7 cellular contexts compared by ENCODE assay signal in genomic region chr3:131033480-131034080, GRCh38. TPM values are rescaled to one million over a fixed set of nuclear protein-coding genes. Genes with fewer than 3 reads are reported as not detected.
A peak's percentile ranks its signal among the peaks of the same experiment; 100 is the strongest.
DNase-seq lines count a peak whose midpoint lies in the region; ATAC-seq and TF ChIP-seq lines count a peak whose summit lies in the region.

No MANE protein-coding gene starts in this region.

- POLR2A ChIA-PET in activated B cell treated with CpG ODN at 0.5 μM for 24 hours (lab: Charles Lee), result no interaction called here

- no peak for TF ChIP-seq EP300 in transverse colon (IDR thresholded peaks at IDR 0.05; ENCODE audit: low read depth)

- intact Hi-C loops in activated B cell treated with CpG ODN at 0.5 μM for 24 hours (cut with micrococcal nuclease) (loop anchor here (1.0 kb wide), 4 partner anchors 761 to 1366 kb away; no protein-coding TSS in a partner anchor), transverse colon (cut with DNase I; ENCODE audit: low total_unique reads) (no loop called here)

- H3K4me1 Mint-ChIP-seq in activated B cell treated with CpG ODN at 0.5 μM for 24 hours, result no peaks in the 10 kb centered on the region

- CTCF ChIA-PET in activated B cell treated with CpG ODN at 0.5 μM for 24 hours (lab: Charles Lee), result interaction anchor here (0.8 to 1.6 kb wide), 6 partner anchors 9 to 1366 kb away, joined by 3 to 5 read pairs (median 4); no protein-coding TSS in a partner anchor

- H3K9me3 Mint-ChIP-seq in activated B cell treated with CpG ODN at 0.5 μM for 24 hours, result no peaks in the 10 kb centered on the region

- H3K4me3 Mint-ChIP-seq in activated B cell treated with CpG ODN at 0.5 μM for 24 hours, result no peak overlapping the region

- no peaks in the 10 kb centered on the region for H3K36me3 Mint-ChIP-seq in activated B cell treated with CpG ODN at 0.5 μM for 24 hours (ENCODE audit: low read depth)

- H3K4me1 ChIP-seq in transverse colon, result no peaks in the 10 kb centered on the region

- DNase-seq in DMS153 (lab: John Stamatoyannopoulos, UW) (peak; percentile 15), NCI-H146 (lab: John Stamatoyannopoulos, UW) (peak; percentile 73), activated B cell treated with CpG ODN at 0.5 μM for 24 hours (no peak), iPS-NIHi7 (ENCODE audit: extremely low spot score) (peak; percentile 21), transverse colon (no peak), T-helper 9 cell (no peak)

- H3K36me3 ChIP-seq in transverse colon, result no peaks in the 10 kb centered on the region

- TF ChIP-seq POLR2A in transverse colon (IDR thresholded peaks at IDR 0.05), result no peak

- WGBS in transverse colon (ENCODE audit: low coverage in 1 of 2), 2 donors, result 13 to 23% methylated on average over 1 of the region's 1 CpG

- H3K27me3 ChIP-seq in transverse colon, result no peaks in the 10 kb centered on the region

- TF ChIP-seq CTCF in activated B cell treated with CpG ODN at 0.5 μM for 24 hours (IDR thresholded peaks at IDR 0.05) (peak; percentile 71), transverse colon (IDR thresholded peaks at IDR 0.05) (peak; percentile 55 to 68 (median 61))

- H3K9me3 ChIP-seq in transverse colon, result no peaks in the 10 kb centered on the region

- no peak overlapping the region for H3K4me3 ChIP-seq in transverse colon

- in situ Hi-C loops in transverse colon (cut with MboI; ENCODE audit: low pct_ligation_motif_present in 1 of 4, low pct_unique_long_range_greater_than_20kb in 1 of 4, low sequenced_read_pairs in 3 of 4), result loop anchor here in 2 of 4 donors (25.0 kb wide), 2 partner anchors 354 to 479 kb away; partner anchors contain the start of genes MRPL3 (in 1 of the 2) and NUDT16 (in 1 of the 2)

- ATAC-seq in GM19452 (IDR thresholded peaks at IDR 0.05; ENCODE audit: unreplicated experiment) (peak; percentile 51), activated B cell treated with CpG ODN at 0.5 μM for 24 hours (ENCODE audit: low read depth) (peak; percentile 60)

- H3K27ac ChIP-seq in transverse colon, result no peak overlapping the region

- H3K27me3 Mint-ChIP-seq in activated B cell treated with CpG ODN at 0.5 μM for 24 hours, result no peaks in the 10 kb centered on the region

- H3K27ac Mint-ChIP-seq in activated B cell treated with CpG ODN at 0.5 μM for 24 hours, result no peak overlapping the region

RNA-seq across cellular contexts. Expression of gene NEK11, which starts 6.9 kb away (rescaled TPM):
- total RNA-seq in activated B cell treated with CpG ODN at 0.5 μM for 24 hours (1.5 and 1.9 TPM in 2 replicates), transverse colon (10 to 100 TPM in 1 of 4 donors, 1 to 10 TPM in 3; 4.6 to 12.3 (median 8.5) TPM)

RNA-seq across cellular contexts. Expression of gene ASTE1, which starts 7.0 kb away (rescaled TPM):
- total RNA-seq in activated B cell treated with CpG ODN at 0.5 μM for 24 hours (15.6 and 16.9 TPM in 2 replicates), transverse colon (10 to 100 TPM in 2 of 4 donors, 1 to 10 TPM in 2; 3.0 to 16.4 (median 7.7) TPM)

Comparison
In these comparisons a context has a peak if more than half of its experiments do, and no peak if none do; other contexts are left out.
1. DNase-seq: peak in DMS153 (single experiment), NCI-H146 (single experiment) and iPS-NIHi7 (single experiment); none in activated B cell treated with CpG ODN at 0.5 μM for 24 hours (single experiment), transverse colon (single experiment) and T-helper 9 cell (single experiment).